8 cellular contexts compared by ENCODE assay signal in the genomic region with DNA sequence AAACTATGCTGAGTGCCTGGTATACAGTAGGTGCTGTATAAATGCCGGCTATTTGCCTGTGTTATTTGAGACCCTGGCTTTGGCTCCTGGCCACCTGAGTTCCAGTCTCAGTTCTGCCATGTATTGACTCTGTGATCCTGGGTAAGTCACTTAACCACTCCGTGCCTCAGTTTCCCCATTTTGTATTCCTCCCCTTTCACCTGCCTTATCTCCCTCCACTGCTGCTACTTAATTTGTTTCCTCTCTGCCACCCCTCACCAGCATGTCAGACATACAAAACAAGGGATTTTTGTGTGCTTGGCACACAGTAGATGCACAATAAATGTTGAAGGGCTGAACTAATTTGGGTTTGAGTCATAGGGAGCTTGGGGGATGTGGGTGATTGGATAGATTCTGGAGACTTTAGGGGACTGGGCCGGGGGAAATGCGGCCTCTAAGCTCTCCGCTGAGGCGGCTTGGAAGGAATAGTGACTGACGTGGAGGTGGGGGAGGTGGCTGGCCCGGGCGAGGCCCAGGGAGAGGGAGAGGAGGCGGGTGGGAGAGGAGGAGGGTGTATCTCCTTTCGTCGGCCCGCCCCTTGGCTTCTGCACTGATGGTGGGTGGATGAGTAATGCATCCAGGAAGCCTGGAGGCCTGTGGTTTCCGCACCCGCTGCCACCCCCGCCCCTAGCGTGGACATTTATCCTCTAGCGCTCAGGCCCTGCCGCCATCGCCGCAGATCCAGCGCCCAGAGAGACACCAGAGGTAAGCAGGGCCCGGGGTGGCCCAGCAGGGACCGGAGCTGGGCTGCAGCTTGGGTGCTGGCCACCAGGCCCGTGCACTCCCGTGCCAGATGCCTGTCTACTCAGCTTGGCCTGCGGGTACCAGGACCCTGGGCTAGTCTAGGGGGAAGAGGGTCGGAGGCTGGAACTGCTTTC. TPM values are rescaled to one million over a fixed set of nuclear protein-coding genes. Genes with fewer than 3 reads are reported as not detected.
DNase-seq lines count a peak whose midpoint lies in the region; ATAC-seq and TF ChIP-seq lines count a peak whose summit lies in the region.

TIMP1 (plus strand) TSS at position 706 of the 917 bp plus-strand sequence. CDS start 980 bp downstream, outside the sequence.

- H3K27ac Mint-ChIP-seq in activated CD4-positive, alpha-beta memory T cell treated with anti-CD3 and anti-CD28 coated beads for 36 hours = peak within 1 kb of the TSS; percentile 74

- in situ Hi-C loops in GM13977 (cut with MboI; ENCODE audit: low pct_unique_long_range_greater_than_20kb, low sequenced_read_pairs, unreplicated experiment) = no loop called here

- peak within 1 kb of the TSS; percentile 65 for H3K4me3 Mint-ChIP-seq in activated CD4-positive, alpha-beta memory T cell treated with anti-CD3 and anti-CD28 coated beads for 36 hours

- H3K27me3 ChIP-seq in dorsolateral prefrontal cortex = peaks cover 0 to 42% (median 2%) of the 10 kb centered on the region in 45 donors

- CTCF ChIA-PET in activated CD4-positive, alpha-beta memory T cell treated with anti-CD3 and anti-CD28 coated beads for 36 hours (lab: Charles Lee) = interaction anchor here (1.0 kb wide), 1 partner anchor 26 kb away, joined by 3 read pairs; no protein-coding TSS in a partner anchor

- ATAC-seq in HG02840 (IDR thresholded peaks at IDR 0.05; ENCODE audit: low FRiP score, unreplicated experiment) = peak; percentile 62

- H3K9me3 Mint-ChIP-seq in activated CD4-positive, alpha-beta memory T cell treated with anti-CD3 and anti-CD28 coated beads for 36 hours = no peaks in the 10 kb centered on the region

- intact Hi-C loops in activated CD4-positive, alpha-beta memory T cell treated with anti-CD3 and anti-CD28 coated beads for 36 hours (cut with micrococcal nuclease) = loop anchor here (5.0 kb wide), 2 partner anchors 40 to 70 kb away; partner anchors contain the start of gene ELK1
- intact Hi-C loops in dorsolateral prefrontal cortex (cut with DNase I) = no loop called here
- intact Hi-C loops in lower leg skin (cut with DNase I; ENCODE audit: low total_unique reads) = no loop called here

- peaks cover 1% of the 10 kb centered on the region for H3K36me3 Mint-ChIP-seq in activated CD4-positive, alpha-beta memory T cell treated with anti-CD3 and anti-CD28 coated beads for 36 hours

- WGBS in lower leg skin, 2 donors = 6 to 37% methylated on average over 16 to 28 of the region's 28 CpGs

- TF ChIP-seq CTCF in GM13977 (IDR thresholded peaks at IDR 0.05; ENCODE audit: extremely low read depth, insufficient read depth, missing control alignments) = no peak
- no peak for TF ChIP-seq CTCF in dorsolateral prefrontal cortex (IDR thresholded peaks at IDR 0.05 in 54 of 56, conservative IDR thresholded peaks at IDR 0.05 in 2 of 56; ENCODE audit: low read depth in 1 of 56, partially characterized antibody in 56 of 56)
- TF ChIP-seq CTCF in lower leg skin (IDR thresholded peaks at IDR 0.05) = no peak

- H3K27me3 Mint-ChIP-seq in activated CD4-positive, alpha-beta memory T cell treated with anti-CD3 and anti-CD28 coated beads for 36 hours = no peaks in the 10 kb centered on the region

- H3K4me1 Mint-ChIP-seq in activated CD4-positive, alpha-beta memory T cell treated with anti-CD3 and anti-CD28 coated beads for 36 hours (ENCODE audit: low read depth) = peaks cover 41% of the 10 kb centered on the region

- peak; percentile 84 for DNase-seq in GM13977 (ENCODE audit: low spot score)
- DNase-seq in NCI-H226 = peak; percentile 87
- DNase-seq in activated CD4-positive, alpha-beta memory T cell treated with anti-CD3 and anti-CD28 coated beads for 36 hours = peak; percentile 92
- peak in 9 of 10 donors; percentile 39 to 84 (median 74) for DNase-seq in dorsolateral prefrontal cortex
- DNase-seq in lower leg skin (ENCODE audit: low spot score in 2 of 2) = peak; percentile 86 to 97
- DNase-seq in stimulated activated CD4-positive, alpha-beta T cell treated with anti-CD3 and anti-CD28 coated beads, Interleukin-4, amount 100 ng/mL, for 48 hours (ENCODE audit: low read depth in 2 of 2) = peak; percentile 64 to 80
- no peak for DNase-seq in NCI-H345 (lab: John Stamatoyannopoulos, UW)

- peak within 1 kb of the TSS in 38 of 59 donors; percentile 2 to 82 (median 59) for H3K27ac ChIP-seq in dorsolateral prefrontal cortex

- H3K4me3 ChIP-seq in dorsolateral prefrontal cortex (peak within 1 kb of the TSS in 49 of 59 donors; percentile 9 to 59 (median 36)), lower leg skin (ENCODE audit: low read depth, poor library complexity, severe bottlenecking) (no peak within 1 kb of the TSS)

- POLR2A ChIA-PET in activated CD4-positive, alpha-beta memory T cell treated with anti-CD3 and anti-CD28 coated beads for 36 hours (lab: Charles Lee) = no interaction called here

- no peak for TF ChIP-seq POLR2A in lower leg skin (IDR thresholded peaks at IDR 0.05)

RNA-seq across cellular contexts. Expression of gene TIMP1, which starts in this region (rescaled TPM):
- total RNA-seq in activated CD4-positive, alpha-beta memory T cell treated with anti-CD3 and anti-CD28 coated beads for 36 hours = 10 to 100 TPM; 85.6 to 92.8 TPM
- 100 to 1,000 TPM in 5 of 120 experiments, 10 to 100 TPM in 115; 10.4 to 247 (median 28.1) TPM for total RNA-seq in dorsolateral prefrontal cortex
- 10 to 100 TPM; 27.5 to 82.1 (median 53.5) TPM for total RNA-seq in lower leg skin
